ENCODE assay signal across 22 cellular contexts in the genomic region with DNA sequence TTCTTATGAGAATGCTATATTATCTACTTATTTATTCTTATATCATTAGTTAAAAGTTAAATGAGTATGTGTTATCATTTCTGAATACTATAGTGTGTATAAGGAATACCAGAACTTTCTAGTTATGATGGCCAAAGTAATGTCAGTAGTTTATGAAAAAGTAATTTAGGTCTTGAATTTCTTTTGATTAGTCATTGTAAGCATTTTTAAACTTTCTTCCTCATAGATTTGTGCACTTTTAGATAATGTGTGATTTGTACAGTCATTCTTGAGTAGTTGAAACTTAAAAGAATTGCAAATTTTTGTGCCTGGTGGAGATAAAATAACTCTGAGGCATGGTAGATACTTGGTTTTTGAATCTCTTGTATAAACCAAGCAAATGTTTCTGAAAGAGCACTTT.
"Had no signal": no experiment of that assay in that cellular context is flagged by ENCODE, and none has a peak within 500 bp of the region (broad histone marks: within the 10 kb centered on the region; RNA-seq: fewer than 3 reads in every experiment).

No MANE protein-coding gene starts in this region.

- DNase-seq: activated B cell treated with CpG ODN at 0.5 μM for 24 hours; activated CD4-positive, alpha-beta T cell treated with anti-CD3 and anti-CD28 coated beads, Interleukin-2, amount 50 U/mL, for 4 hours; activated T-cell treated with anti-CD3 and anti-CD28 coated beads for 4 hours; anterior cingulate cortex; body of pancreas; dermis blood vessel endothelial cell; effector CD4-positive, alpha-beta T cell; gastrocnemius medialis; glutamatergic neuron; islet precursor cell; left cardiac atrium; mammary epithelial cell; naive B cell; nephron progenitor cell; stimulated activated CD4-positive, alpha-beta T cell treated with anti-CD3 and anti-CD28 coated beads, Interleukin-12 subunit alpha, Interleukin-12 subunit beta, amount 100 ng/mL, for 4 hours; stimulated activated CD4-positive, alpha-beta T cell treated with anti-CD3 and anti-CD28 coated beads, Interleukin-4, amount 100 ng/mL, for 1 hour; SW 1271; upper lobe of left lung had no signal

- H3K36me3 ChIP-seq: esophagus muscularis mucosa, gastrocnemius medialis, neutrophil, upper lobe of left lung had no signal

- H3K27me3 ChIP-seq: body of pancreas, esophagus muscularis mucosa, gastrocnemius medialis, neutrophil, upper lobe of left lung had no signal

- H3K27ac ChIP-seq: body of pancreas, esophagus muscularis mucosa, gastrocnemius medialis, neutrophil, skin epidermis, upper lobe of left lung had no signal

- H3K4me1 ChIP-seq: body of pancreas, esophagus muscularis mucosa, gastrocnemius medialis had no signal

- ATAC-seq: body of pancreas, gastrocnemius medialis, left cardiac atrium, sciatic nerve had no signal

- H3K4me3 ChIP-seq: body of pancreas, esophagus muscularis mucosa, gastrocnemius medialis, skin epidermis, upper lobe of left lung had no signal

- H3K9me3 ChIP-seq: body of pancreas, esophagus muscularis mucosa, gastrocnemius medialis, neutrophil, upper lobe of left lung had no signal
